25 cellular contexts compared by ENCODE assay signal in the genomic region with DNA sequence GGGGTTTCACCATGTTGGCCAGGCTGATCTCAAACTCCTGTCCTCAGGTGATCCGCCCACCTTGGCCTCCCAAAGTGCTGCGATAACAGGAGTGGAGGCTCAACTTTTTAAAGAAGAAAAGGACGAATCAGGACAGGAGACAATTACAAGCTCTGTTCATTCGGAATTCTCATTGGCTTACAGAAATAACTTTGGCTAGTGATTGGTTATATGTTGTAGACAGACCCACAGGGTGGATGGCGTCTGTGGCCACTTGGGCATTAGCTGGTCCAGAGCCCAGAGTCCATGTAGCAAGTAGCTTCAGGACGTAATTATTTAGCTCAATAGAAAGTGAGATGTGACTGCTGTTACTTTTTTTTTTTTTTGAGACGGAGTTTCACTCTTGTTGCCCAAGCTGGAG.
"Had no signal": no experiment of that assay in that cellular context is flagged by ENCODE, and none has a peak within 500 bp of the region (broad histone marks: within the 10 kb centered on the region; RNA-seq: fewer than 3 reads in every experiment).

No MANE protein-coding gene starts in this region.

- H3K9me3 Mint-ChIP-seq: activated CD4-positive, alpha-beta memory T cell treated with anti-CD3 and anti-CD28 coated beads for 36 hours; activated naive CD4-positive, alpha-beta T cell treated with anti-CD3 and anti-CD28 coated beads for 36 hours; activated naive CD8-positive, alpha-beta T cell treated with anti-CD3 and anti-CD28 coated beads, Interleukin-2, amount 10 ng/mL, durations not matched to agents 7 days and 5 days; activated T-cell treated with anti-CD3 and anti-CD28 coated beads, Interleukin-2, amount 50 U/mL, for 72 hours; natural killer cell had no signal

- H3K4me3 ChIP-seq: colonic mucosa, esophagus squamous epithelium, left lung, lung, spleen, thoracic aorta had no signal

- H3K27me3 ChIP-seq: colonic mucosa, esophagus squamous epithelium had no signal

- FAIRE-seq: bronchial epithelial cell, TTC549 had no signal

- H3K4me1 ChIP-seq: colonic mucosa, foreskin keratinocyte had no signal

- H3K9me3 ChIP-seq: colonic mucosa, esophagus squamous epithelium, left lung, spleen, thoracic aorta had no signal

- ATAC-seq: foreskin keratinocyte, left lung, natural killer cell had no signal

- H3K27ac ChIP-seq: colonic mucosa, esophagus squamous epithelium, foreskin keratinocyte, left lung, spleen, thoracic aorta, WERI-Rb-1 had no signal

- H3K36me3 Mint-ChIP-seq: activated CD4-positive, alpha-beta memory T cell treated with anti-CD3 and anti-CD28 coated beads for 36 hours; activated naive CD8-positive, alpha-beta T cell treated with anti-CD3 and anti-CD28 coated beads, Interleukin-2, amount 10 ng/mL, durations not matched to agents 7 days and 5 days; natural killer cell had no signal

- H3K4me1 Mint-ChIP-seq: activated naive CD8-positive, alpha-beta T cell treated with anti-CD3 and anti-CD28 coated beads, Interleukin-2, amount 10 ng/mL, durations not matched to agents 7 days and 5 days; natural killer cell had no signal

- H3K4me3 Mint-ChIP-seq: activated CD4-positive, alpha-beta memory T cell treated with anti-CD3 and anti-CD28 coated beads for 36 hours; activated naive CD4-positive, alpha-beta T cell treated with anti-CD3 and anti-CD28 coated beads for 36 hours; activated naive CD8-positive, alpha-beta T cell treated with anti-CD3 and anti-CD28 coated beads, Interleukin-2, amount 10 ng/mL, durations not matched to agents 7 days and 5 days; activated T-cell treated with anti-CD3 and anti-CD28 coated beads, Interleukin-2, amount 50 U/mL, for 72 hours; natural killer cell had no signal

- H3K27ac Mint-ChIP-seq: activated CD4-positive, alpha-beta memory T cell treated with anti-CD3 and anti-CD28 coated beads for 36 hours; activated naive CD4-positive, alpha-beta T cell treated with anti-CD3 and anti-CD28 coated beads for 36 hours; activated naive CD8-positive, alpha-beta T cell treated with anti-CD3 and anti-CD28 coated beads, Interleukin-2, amount 10 ng/mL, durations not matched to agents 7 days and 5 days; activated T-cell treated with anti-CD3 and anti-CD28 coated beads, Interleukin-2, amount 50 U/mL, for 72 hours; natural killer cell; progenitor cell of endocrine pancreas had no signal

- DNase-seq: activated CD4-positive, alpha-beta memory T cell treated with anti-CD3 and anti-CD28 coated beads for 36 hours; activated CD4-positive, alpha-beta T cell treated with anti-CD3 and anti-CD28 coated beads for 48 hours; activated effector memory CD4-positive, alpha-beta T cell treated with Interleukin-2 at 50 U/mL for 16 hours; activated naive CD4-positive, alpha-beta T cell treated with anti-CD3 and anti-CD28 coated beads for 36 hours; activated naive CD8-positive, alpha-beta T cell treated with anti-CD3 and anti-CD28 coated beads, Interleukin-2, amount 10 ng/mL, durations not matched to agents 7 days and 5 days; activated T-cell treated with anti-CD3 and anti-CD28 coated beads, Interleukin-2, amount 50 U/mL, for 72 hours; amniotic stem cell; colonic mucosa; esophagus squamous epithelium; foreskin keratinocyte; kidney glomerular epithelial cell; left lung; midbrain; natural killer cell; retina; spleen; stimulated activated CD4-positive, alpha-beta T cell treated with anti-CD3 and anti-CD28 coated beads, Interleukin-4, amount 100 ng/mL, for 1 hour; stimulated activated naive CD4-positive, alpha-beta T cell; T-helper 1 cell; WERI-Rb-1 had no signal

- H3K36me3 ChIP-seq: colonic mucosa, esophagus squamous epithelium, left lung, spleen, thoracic aorta, WERI-Rb-1 had no signal
